In the genomic region with DNA sequence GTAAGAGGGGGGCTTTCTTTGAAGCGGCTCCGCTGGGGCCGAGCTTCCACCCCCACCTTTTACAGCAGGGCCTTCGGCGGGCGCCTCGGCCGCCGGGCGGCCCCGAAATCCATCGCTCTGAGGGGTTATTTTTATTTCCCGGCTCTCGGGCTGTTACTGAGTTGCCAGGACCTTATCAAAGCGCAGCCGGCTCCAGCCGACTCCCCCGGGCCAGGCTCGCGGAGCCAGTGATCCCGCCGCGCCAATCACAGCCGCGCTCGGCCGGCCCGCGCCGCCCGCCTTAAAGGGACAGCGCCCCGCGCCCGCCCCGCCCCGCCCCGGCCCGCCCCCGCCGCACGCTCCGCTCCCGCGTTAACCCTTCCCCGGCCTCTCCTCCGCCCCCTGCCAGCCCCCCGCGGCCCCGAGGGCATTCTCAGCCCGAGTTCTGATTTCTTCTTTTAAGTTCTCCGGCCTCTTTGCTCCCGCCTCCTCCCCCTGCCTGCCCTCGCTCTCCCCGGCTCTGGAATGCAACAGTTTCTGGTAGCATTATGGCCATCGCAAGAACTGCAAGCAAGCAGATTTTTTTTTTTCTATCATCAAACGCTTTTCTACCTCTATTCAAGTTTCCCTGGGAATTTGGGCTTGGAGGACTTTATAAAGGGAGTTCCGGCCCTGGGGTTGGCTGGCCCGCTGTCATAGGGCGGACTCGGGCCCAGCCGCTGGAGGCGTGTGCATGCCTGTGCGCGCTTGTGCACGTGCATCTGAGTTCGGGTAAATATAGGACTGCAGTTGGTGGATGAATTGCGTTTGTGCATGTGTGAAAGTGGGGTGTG, we compare ENCODE assay signal across 1 cellular context.
TF ChIP-seq lines count a peak whose summit lies in the region.

A gene with protein sequence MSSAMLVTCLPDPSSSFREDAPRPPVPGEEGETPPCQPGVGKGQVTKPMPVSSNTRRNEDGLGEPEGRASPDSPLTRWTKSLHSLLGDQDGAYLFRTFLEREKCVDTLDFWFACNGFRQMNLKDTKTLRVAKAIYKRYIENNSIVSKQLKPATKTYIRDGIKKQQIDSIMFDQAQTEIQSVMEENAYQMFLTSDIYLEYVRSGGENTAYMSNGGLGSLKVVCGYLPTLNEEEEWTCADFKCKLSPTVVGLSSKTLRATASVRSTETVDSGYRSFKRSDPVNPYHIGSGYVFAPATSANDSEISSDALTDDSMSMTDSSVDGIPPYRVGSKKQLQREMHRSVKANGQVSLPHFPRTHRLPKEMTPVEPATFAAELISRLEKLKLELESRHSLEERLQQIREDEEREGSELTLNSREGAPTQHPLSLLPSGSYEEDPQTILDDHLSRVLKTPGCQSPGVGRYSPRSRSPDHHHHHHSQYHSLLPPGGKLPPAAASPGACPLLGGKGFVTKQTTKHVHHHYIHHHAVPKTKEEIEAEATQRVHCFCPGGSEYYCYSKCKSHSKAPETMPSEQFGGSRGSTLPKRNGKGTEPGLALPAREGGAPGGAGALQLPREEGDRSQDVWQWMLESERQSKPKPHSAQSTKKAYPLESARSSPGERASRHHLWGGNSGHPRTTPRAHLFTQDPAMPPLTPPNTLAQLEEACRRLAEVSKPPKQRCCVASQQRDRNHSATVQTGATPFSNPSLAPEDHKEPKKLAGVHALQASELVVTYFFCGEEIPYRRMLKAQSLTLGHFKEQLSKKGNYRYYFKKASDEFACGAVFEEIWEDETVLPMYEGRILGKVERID (minus strand): TSS at position 255 of the 812 bp plus-strand sequence. CDS start 3,028 bp downstream, outside the sequence.

TF ChIP-seq in HepG2, 621 proteins besides CTCF, POLR2A, EP300 and RAD21 (continued from another document and continues in another):
- TF ChIP-seq, protein P1, sequence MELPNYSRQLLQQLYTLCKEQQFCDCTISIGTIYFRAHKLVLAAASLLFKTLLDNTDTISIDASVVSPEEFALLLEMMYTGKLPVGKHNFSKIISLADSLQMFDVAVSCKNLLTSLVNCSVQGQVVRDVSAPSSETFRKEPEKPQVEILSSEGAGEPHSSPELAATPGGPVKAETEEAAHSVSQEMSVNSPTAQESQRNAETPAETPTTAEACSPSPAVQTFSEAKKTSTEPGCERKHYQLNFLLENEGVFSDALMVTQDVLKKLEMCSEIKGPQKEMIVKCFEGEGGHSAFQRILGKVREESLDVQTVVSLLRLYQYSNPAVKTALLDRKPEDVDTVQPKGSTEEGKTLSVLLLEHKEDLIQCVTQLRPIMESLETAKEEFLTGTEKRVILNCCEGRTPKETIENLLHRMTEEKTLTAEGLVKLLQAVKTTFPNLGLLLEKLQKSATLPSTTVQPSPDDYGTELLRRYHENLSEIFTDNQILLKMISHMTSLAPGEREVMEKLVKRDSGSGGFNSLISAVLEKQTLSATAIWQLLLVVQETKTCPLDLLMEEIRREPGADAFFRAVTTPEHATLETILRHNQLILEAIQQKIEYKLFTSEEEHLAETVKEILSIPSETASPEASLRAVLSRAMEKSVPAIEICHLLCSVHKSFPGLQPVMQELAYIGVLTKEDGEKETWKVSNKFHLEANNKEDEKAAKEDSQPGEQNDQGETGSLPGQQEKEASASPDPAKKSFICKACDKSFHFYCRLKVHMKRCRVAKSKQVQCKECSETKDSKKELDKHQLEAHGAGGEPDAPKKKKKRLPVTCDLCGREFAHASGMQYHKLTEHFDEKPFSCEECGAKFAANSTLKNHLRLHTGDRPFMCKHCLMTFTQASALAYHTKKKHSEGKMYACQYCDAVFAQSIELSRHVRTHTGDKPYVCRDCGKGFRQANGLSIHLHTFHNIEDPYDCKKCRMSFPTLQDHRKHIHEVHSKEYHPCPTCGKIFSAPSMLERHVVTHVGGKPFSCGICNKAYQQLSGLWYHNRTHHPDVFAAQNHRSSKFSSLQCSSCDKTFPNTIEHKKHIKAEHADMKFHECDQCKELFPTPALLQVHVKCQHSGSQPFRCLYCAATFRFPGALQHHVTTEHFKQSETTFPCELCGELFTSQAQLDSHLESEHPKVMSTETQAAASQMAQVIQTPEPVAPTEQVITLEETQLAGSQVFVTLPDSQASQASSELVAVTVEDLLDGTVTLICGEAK (IDR thresholded peaks at IDR 0.05) = no peak
- TF ChIP-seq, protein P1 (CRISPR knock-in tag; IDR thresholded peaks at IDR 0.05) = peak; percentile 94
- peak; percentile 63; the same call in 1 of the 2 replicates for TF ChIP-seq ELF4 (CRISPR knock-in tag; IDR thresholded peaks at IDR 0.05; ENCODE audit: borderline replicate concordance)
- peak; percentile 73; the same call in 1 of the 2 replicates for TF ChIP-seq ZNF839 (CRISPR knock-in tag; IDR thresholded peaks at IDR 0.05; ENCODE audit: borderline replicate concordance)
- TF ChIP-seq, protein P2, sequence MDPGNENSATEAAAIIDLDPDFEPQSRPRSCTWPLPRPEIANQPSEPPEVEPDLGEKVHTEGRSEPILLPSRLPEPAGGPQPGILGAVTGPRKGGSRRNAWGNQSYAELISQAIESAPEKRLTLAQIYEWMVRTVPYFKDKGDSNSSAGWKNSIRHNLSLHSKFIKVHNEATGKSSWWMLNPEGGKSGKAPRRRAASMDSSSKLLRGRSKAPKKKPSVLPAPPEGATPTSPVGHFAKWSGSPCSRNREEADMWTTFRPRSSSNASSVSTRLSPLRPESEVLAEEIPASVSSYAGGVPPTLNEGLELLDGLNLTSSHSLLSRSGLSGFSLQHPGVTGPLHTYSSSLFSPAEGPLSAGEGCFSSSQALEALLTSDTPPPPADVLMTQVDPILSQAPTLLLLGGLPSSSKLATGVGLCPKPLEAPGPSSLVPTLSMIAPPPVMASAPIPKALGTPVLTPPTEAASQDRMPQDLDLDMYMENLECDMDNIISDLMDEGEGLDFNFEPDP (CRISPR knock-in tag; conservative IDR thresholded peaks at IDR 0.05) = peak; percentile 94; the same call in 1 of the 2 replicates
- TF ChIP-seq, protein P3, sequence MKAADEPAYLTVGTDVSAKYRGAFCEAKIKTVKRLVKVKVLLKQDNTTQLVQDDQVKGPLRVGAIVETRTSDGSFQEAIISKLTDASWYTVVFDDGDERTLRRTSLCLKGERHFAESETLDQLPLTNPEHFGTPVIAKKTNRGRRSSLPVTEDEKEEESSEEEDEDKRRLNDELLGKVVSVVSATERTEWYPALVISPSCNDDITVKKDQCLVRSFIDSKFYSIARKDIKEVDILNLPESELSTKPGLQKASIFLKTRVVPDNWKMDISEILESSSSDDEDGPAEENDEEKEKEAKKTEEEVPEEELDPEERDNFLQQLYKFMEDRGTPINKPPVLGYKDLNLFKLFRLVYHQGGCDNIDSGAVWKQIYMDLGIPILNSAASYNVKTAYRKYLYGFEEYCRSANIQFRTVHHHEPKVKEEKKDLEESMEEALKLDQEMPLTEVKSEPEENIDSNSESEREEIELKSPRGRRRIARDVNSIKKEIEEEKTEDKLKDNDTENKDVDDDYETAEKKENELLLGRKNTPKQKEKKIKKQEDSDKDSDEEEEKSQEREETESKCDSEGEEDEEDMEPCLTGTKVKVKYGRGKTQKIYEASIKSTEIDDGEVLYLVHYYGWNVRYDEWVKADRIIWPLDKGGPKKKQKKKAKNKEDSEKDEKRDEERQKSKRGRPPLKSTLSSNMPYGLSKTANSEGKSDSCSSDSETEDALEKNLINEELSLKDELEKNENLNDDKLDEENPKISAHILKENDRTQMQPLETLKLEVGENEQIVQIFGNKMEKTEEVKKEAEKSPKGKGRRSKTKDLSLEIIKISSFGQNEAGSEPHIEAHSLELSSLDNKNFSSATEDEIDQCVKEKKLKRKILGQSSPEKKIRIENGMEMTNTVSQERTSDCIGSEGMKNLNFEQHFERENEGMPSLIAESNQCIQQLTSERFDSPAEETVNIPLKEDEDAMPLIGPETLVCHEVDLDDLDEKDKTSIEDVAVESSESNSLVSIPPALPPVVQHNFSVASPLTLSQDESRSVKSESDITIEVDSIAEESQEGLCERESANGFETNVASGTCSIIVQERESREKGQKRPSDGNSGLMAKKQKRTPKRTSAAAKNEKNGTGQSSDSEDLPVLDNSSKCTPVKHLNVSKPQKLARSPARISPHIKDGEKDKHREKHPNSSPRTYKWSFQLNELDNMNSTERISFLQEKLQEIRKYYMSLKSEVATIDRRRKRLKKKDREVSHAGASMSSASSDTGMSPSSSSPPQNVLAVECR (CRISPR knock-in tag; IDR thresholded peaks at IDR 0.05; ENCODE audit: borderline replicate concordance) = peak; percentile 89
- TF ChIP-seq ZNF30 (CRISPR knock-in tag; IDR thresholded peaks at IDR 0.05) = peak; percentile 95
- TF ChIP-seq ZSCAN29 (CRISPR knock-in tag; conservative IDR thresholded peaks at IDR 0.05) = peak; percentile 96
- 0 out of 2 replicates have a peak, but pooled peaks have one; percentile 66 for TF ChIP-seq NCOA1 (CRISPR knock-in tag; IDR thresholded peaks at IDR 0.05)
- TF ChIP-seq, protein P4, sequence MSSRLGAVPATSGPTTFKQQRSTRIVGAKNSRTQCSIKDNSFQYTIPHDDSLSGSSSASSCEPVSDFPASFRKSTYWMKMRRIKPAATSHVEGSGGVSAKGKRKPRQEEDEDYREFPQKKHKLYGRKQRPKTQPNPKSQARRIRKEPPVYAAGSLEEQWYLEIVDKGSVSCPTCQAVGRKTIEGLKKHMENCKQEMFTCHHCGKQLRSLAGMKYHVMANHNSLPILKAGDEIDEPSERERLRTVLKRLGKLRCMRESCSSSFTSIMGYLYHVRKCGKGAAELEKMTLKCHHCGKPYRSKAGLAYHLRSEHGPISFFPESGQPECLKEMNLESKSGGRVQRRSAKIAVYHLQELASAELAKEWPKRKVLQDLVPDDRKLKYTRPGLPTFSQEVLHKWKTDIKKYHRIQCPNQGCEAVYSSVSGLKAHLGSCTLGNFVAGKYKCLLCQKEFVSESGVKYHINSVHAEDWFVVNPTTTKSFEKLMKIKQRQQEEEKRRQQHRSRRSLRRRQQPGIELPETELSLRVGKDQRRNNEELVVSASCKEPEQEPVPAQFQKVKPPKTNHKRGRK (CRISPR knock-in tag; IDR thresholded peaks at IDR 0.05) = no peak
- TF ChIP-seq KLF11 (CRISPR knock-in tag; IDR thresholded peaks at IDR 0.05) = no peak
- peak; percentile 94 for TF ChIP-seq ZNF296 (CRISPR knock-in tag; conservative IDR thresholded peaks at IDR 0.05)
- TF ChIP-seq ZNF317 (CRISPR knock-in tag; IDR thresholded peaks at IDR 0.05) = peak; percentile 86
- TF ChIP-seq KAT7 (CRISPR knock-in tag; IDR thresholded peaks at IDR 0.05; ENCODE audit: borderline replicate concordance) = no peak
- TF ChIP-seq, protein P5, sequence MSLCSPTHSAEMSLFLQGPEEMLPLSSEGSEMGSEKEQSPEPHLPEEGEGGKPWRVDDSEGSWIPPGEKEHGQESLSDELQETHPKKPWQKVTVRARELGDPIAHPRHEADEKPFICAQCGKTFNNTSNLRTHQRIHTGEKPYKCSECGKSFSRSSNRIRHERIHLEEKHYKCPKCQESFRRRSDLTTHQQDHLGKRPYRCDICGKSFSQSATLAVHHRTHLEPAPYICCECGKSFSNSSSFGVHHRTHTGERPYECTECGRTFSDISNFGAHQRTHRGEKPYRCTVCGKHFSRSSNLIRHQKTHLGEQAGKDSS (CRISPR knock-in tag; IDR thresholded peaks at IDR 0.05; ENCODE audit: borderline replicate concordance, low read depth) = peak; percentile 86; the same call in 1 of the 2 replicates
- TF ChIP-seq ZNF891 (CRISPR knock-in tag; IDR thresholded peaks at IDR 0.05) = peak; percentile 99
- TF ChIP-seq, protein P6, sequence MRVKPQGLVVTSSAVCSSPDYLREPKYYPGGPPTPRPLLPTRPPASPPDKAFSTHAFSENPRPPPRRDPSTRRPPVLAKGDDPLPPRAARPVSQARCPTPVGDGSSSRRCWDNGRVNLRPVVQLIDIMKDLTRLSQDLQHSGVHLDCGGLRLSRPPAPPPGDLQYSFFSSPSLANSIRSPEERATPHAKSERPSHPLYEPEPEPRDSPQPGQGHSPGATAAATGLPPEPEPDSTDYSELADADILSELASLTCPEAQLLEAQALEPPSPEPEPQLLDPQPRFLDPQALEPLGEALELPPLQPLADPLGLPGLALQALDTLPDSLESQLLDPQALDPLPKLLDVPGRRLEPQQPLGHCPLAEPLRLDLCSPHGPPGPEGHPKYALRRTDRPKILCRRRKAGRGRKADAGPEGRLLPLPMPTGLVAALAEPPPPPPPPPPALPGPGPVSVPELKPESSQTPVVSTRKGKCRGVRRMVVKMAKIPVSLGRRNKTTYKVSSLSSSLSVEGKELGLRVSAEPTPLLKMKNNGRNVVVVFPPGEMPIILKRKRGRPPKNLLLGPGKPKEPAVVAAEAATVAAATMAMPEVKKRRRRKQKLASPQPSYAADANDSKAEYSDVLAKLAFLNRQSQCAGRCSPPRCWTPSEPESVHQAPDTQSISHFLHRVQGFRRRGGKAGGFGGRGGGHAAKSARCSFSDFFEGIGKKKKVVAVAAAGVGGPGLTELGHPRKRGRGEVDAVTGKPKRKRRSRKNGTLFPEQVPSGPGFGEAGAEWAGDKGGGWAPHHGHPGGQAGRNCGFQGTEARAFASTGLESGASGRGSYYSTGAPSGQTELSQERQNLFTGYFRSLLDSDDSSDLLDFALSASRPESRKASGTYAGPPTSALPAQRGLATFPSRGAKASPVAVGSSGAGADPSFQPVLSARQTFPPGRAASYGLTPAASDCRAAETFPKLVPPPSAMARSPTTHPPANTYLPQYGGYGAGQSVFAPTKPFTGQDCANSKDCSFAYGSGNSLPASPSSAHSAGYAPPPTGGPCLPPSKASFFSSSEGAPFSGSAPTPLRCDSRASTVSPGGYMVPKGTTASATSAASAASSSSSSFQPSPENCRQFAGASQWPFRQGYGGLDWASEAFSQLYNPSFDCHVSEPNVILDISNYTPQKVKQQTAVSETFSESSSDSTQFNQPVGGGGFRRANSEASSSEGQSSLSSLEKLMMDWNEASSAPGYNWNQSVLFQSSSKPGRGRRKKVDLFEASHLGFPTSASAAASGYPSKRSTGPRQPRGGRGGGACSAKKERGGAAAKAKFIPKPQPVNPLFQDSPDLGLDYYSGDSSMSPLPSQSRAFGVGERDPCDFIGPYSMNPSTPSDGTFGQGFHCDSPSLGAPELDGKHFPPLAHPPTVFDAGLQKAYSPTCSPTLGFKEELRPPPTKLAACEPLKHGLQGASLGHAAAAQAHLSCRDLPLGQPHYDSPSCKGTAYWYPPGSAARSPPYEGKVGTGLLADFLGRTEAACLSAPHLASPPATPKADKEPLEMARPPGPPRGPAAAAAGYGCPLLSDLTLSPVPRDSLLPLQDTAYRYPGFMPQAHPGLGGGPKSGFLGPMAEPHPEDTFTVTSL (CRISPR knock-in tag; IDR thresholded peaks at IDR 0.05; ENCODE audit: borderline replicate concordance) = 0 out of 2 replicates have a peak, but pooled peaks have one; percentile 62
- TF ChIP-seq ZNF569 (CRISPR knock-in tag; IDR thresholded peaks at IDR 0.05; ENCODE audit: borderline replicate concordance) = no peak
